Comparison of ENCODE assay signal across 21 cellular contexts in genomic region chr6:22891930-22892329, GRCh38.
DNase-seq lines count a peak whose midpoint lies in the region; ATAC-seq and TF ChIP-seq lines count a peak whose summit lies in the region.
"Had no signal": no experiment of that assay in that cellular context is flagged by ENCODE, and none has a peak within 500 bp of the region (broad histone marks: within the 10 kb centered on the region; RNA-seq: fewer than 3 reads in every experiment).

No MANE protein-coding gene starts in this region.

- no peak for ATAC-seq in heart left ventricle
- no peak for ATAC-seq in right cardiac atrium
- no peak for ATAC-seq in GM19324 (IDR thresholded peaks at IDR 0.05; ENCODE audit: low FRiP score, unreplicated experiment)
- ATAC-seq: activated CD8-positive, alpha-beta memory T cell treated with anti-CD3 and anti-CD28 coated beads, Interleukin-2, amount 10 ng/mL, durations not matched to agents 7 days and 5 days; activated T-helper 17 cell treated with anti-CD3 and anti-CD28 coated beads, Interleukin-2, amount 50 U/mL, for 72 hours; effector memory CD8-positive, alpha-beta T cell; left colon had no signal

- H3K36me3 Mint-ChIP-seq in mesothelial cell of epicardium: no peaks in the 10 kb centered on the region
- H3K36me3 Mint-ChIP-seq: activated CD8-positive, alpha-beta memory T cell treated with anti-CD3 and anti-CD28 coated beads, Interleukin-2, amount 10 ng/mL, durations not matched to agents 7 days and 5 days; activated naive CD8-positive, alpha-beta T cell treated with anti-CD3 and anti-CD28 coated beads, Interleukin-2, amount 10 ng/mL, durations not matched to agents 7 days and 5 days had no signal

- WGBS in heart left ventricle, 4 donors: 87 to 91% (median 90%) methylated on average over 4 of the region's 4 CpGs
- 87% methylated on average over 4 of the region's 4 CpGs for WGBS in right cardiac atrium

- H3K27ac ChIP-seq in heart left ventricle (peak overlapping the region in 10 of 12 donors; percentile 24 to 78 (median 50)), right cardiac atrium (ENCODE audit: low read length) (no peak overlapping the region), coronary artery (peak overlapping the region; percentile 78 to 83), osteoblast (ENCODE audit: low read depth, low read length) (peak overlapping the region; percentile 89), vagina (peak overlapping the region; percentile 71)
- H3K27ac ChIP-seq: BLaER1 treated with 17β-estradiol and CSF1 and Interleukin-3, amounts not matched to agents 10 nM and 100 nM had no signal

- no peaks in the 10 kb centered on the region for H4K20me1 ChIP-seq in osteoblast (ENCODE audit: insufficient read depth, low read length)
- H4K20me1 ChIP-seq: BLaER1 treated with 17β-estradiol and CSF1 and Interleukin-3, amounts not matched to agents 10 nM and 100 nM had no signal

- intact Hi-C loops in heart left ventricle (cut with DNase I): loop anchor here in 1 of 10 donors (1.0 kb wide), 1 partner anchor 47 kb away; no protein-coding TSS in a partner anchor
- intact Hi-C loops in right cardiac atrium (cut with DNase I): no loop called here
- intact Hi-C loops in vagina (cut with DNase I): no loop called here

- peaks cover 0 to 23% (median 3%) of the 10 kb centered on the region in 12 donors for H3K4me1 ChIP-seq in heart left ventricle
- H3K4me1 ChIP-seq in right cardiac atrium (ENCODE audit: control insufficient read depth, insufficient read depth, low read length): no peaks in the 10 kb centered on the region
- peaks cover 16% of the 10 kb centered on the region for H3K4me1 ChIP-seq in osteoblast (ENCODE audit: insufficient read depth, low read length)
- H3K4me1 ChIP-seq in vagina: no peaks in the 10 kb centered on the region

- H3K4me2 ChIP-seq in osteoblast (ENCODE audit: insufficient read depth, low read length): no peak overlapping the region
- H3K4me2 ChIP-seq: BLaER1 treated with 17β-estradiol and CSF1 and Interleukin-3, amounts not matched to agents 10 nM and 100 nM had no signal

- H2AFZ ChIP-seq in osteoblast (ENCODE audit: low read length): peak overlapping the region; percentile 86

- no peak for DNase-seq in heart left ventricle
- DNase-seq in right cardiac atrium: no peak
- no peak for DNase-seq in coronary artery (ENCODE audit: low spot score)
- no peak for DNase-seq in osteoblast (ENCODE audit: insufficient read length, low spot score, missing footprints)
- DNase-seq in vagina (ENCODE audit: extremely low spot score in 2 of 2): no peak
- DNase-seq in mesothelial cell of epicardium (ENCODE audit: low spot score in 2 of 2, unreplicated experiment in 2 of 2): no peak
- no peak for DNase-seq in LoVo (ENCODE audit: low spot score)
- DNase-seq: 8988T; activated CD8-positive, alpha-beta memory T cell treated with anti-CD3 and anti-CD28 coated beads, Interleukin-2, amount 10 ng/mL, durations not matched to agents 7 days and 5 days; activated naive CD8-positive, alpha-beta T cell treated with anti-CD3 and anti-CD28 coated beads, Interleukin-2, amount 10 ng/mL, durations not matched to agents 7 days and 5 days; central memory CD4-positive, alpha-beta T cell; effector memory CD8-positive, alpha-beta T cell; KG1; left colon; NCI-H2081 treated with DMSO at 0.1 percent for 48 hours; NCI-H526; stimulated activated CD4-positive, alpha-beta T cell treated with anti-CD3 and anti-CD28 coated beads, Interleukin-4, amount 100 ng/mL, for 1 hour; T-helper 9 cell had no signal

- H3K27ac Mint-ChIP-seq in mesothelial cell of epicardium: no peak overlapping the region
- H3K27ac Mint-ChIP-seq: activated CD8-positive, alpha-beta memory T cell treated with anti-CD3 and anti-CD28 coated beads, Interleukin-2, amount 10 ng/mL, durations not matched to agents 7 days and 5 days; activated naive CD8-positive, alpha-beta T cell treated with anti-CD3 and anti-CD28 coated beads, Interleukin-2, amount 10 ng/mL, durations not matched to agents 7 days and 5 days; activated T-helper 17 cell treated with anti-CD3 and anti-CD28 coated beads, Interleukin-2, amount 50 U/mL, for 72 hours; effector memory CD8-positive, alpha-beta T cell had no signal

- H3K27me3 ChIP-seq in heart left ventricle (no peaks in the 10 kb centered on the region), right cardiac atrium (ENCODE audit: control insufficient read depth, insufficient read depth) (no peaks in the 10 kb centered on the region), osteoblast (ENCODE audit: insufficient read depth, low read length) (no peaks in the 10 kb centered on the region), vagina (no peaks in the 10 kb centered on the region)
- H3K27me3 ChIP-seq: BLaER1 treated with 17β-estradiol and CSF1 and Interleukin-3, amounts not matched to agents 10 nM and 100 nM had no signal

- H3K4me1 Mint-ChIP-seq in mesothelial cell of epicardium: peaks cover 6% of the 10 kb centered on the region
- H3K4me1 Mint-ChIP-seq: activated CD8-positive, alpha-beta memory T cell treated with anti-CD3 and anti-CD28 coated beads, Interleukin-2, amount 10 ng/mL, durations not matched to agents 7 days and 5 days; activated naive CD8-positive, alpha-beta T cell treated with anti-CD3 and anti-CD28 coated beads, Interleukin-2, amount 10 ng/mL, durations not matched to agents 7 days and 5 days; activated T-helper 17 cell treated with anti-CD3 and anti-CD28 coated beads, Interleukin-2, amount 50 U/mL, for 72 hours had no signal

- H3K27me3 Mint-ChIP-seq in mesothelial cell of epicardium (ENCODE audit: low read depth): no peaks in the 10 kb centered on the region
- H3K27me3 Mint-ChIP-seq: activated CD8-positive, alpha-beta memory T cell treated with anti-CD3 and anti-CD28 coated beads, Interleukin-2, amount 10 ng/mL, durations not matched to agents 7 days and 5 days; activated naive CD8-positive, alpha-beta T cell treated with anti-CD3 and anti-CD28 coated beads, Interleukin-2, amount 10 ng/mL, durations not matched to agents 7 days and 5 days; activated T-helper 17 cell treated with anti-CD3 and anti-CD28 coated beads, Interleukin-2, amount 50 U/mL, for 72 hours; effector memory CD8-positive, alpha-beta T cell had no signal

- H3K79me2 ChIP-seq in osteoblast (ENCODE audit: insufficient read depth, low read length): no peaks in the 10 kb centered on the region

- H3K4me3 Mint-ChIP-seq in mesothelial cell of epicardium: no peak overlapping the region
- H3K4me3 Mint-ChIP-seq: activated CD8-positive, alpha-beta memory T cell treated with anti-CD3 and anti-CD28 coated beads, Interleukin-2, amount 10 ng/mL, durations not matched to agents 7 days and 5 days; activated naive CD8-positive, alpha-beta T cell treated with anti-CD3 and anti-CD28 coated beads, Interleukin-2, amount 10 ng/mL, durations not matched to agents 7 days and 5 days; activated T-helper 17 cell treated with anti-CD3 and anti-CD28 coated beads, Interleukin-2, amount 50 U/mL, for 72 hours; effector memory CD8-positive, alpha-beta T cell had no signal

- TF ChIP-seq POLR2A in heart left ventricle (IDR thresholded peaks at IDR 0.05) (no peak), vagina (IDR thresholded peaks at IDR 0.05) (no peak)

- H3K36me3 ChIP-seq in heart left ventricle: no peaks in the 10 kb centered on the region
- no peaks in the 10 kb centered on the region for H3K36me3 ChIP-seq in osteoblast (ENCODE audit: insufficient read depth, low read length)
- no peaks in the 10 kb centered on the region for H3K36me3 ChIP-seq in vagina
- H3K36me3 ChIP-seq: BLaER1 treated with 17β-estradiol and CSF1 and Interleukin-3, amounts not matched to agents 10 nM and 100 nM had no signal

- TF ChIP-seq CTCF in heart left ventricle (IDR thresholded peaks at IDR 0.05) (no peak), coronary artery (IDR thresholded peaks at IDR 0.05) (no peak), osteoblast (IDR thresholded peaks at IDR 0.05; ENCODE audit: extremely low read depth, low read depth, low read length) (no peak), vagina (IDR thresholded peaks at IDR 0.05) (no peak), mesothelial cell of epicardium (IDR thresholded peaks at IDR 0.05; ENCODE audit: unreplicated experiment) (no peak)

- H3K9me3 ChIP-seq in heart left ventricle (no peaks in the 10 kb centered on the region), right cardiac atrium (ENCODE audit: control insufficient read depth, low read length) (no peaks in the 10 kb centered on the region), osteoblast (ENCODE audit: low read depth, low read length) (no peaks in the 10 kb centered on the region), vagina (no peaks in the 10 kb centered on the region)
- H3K9me3 ChIP-seq: BLaER1 treated with 17β-estradiol and CSF1 and Interleukin-3, amounts not matched to agents 10 nM and 100 nM had no signal

- H3K9me3 Mint-ChIP-seq in mesothelial cell of epicardium: peaks cover under 1% of the 10 kb centered on the region
- H3K9me3 Mint-ChIP-seq: activated naive CD8-positive, alpha-beta T cell treated with anti-CD3 and anti-CD28 coated beads, Interleukin-2, amount 10 ng/mL, durations not matched to agents 7 days and 5 days; activated T-helper 17 cell treated with anti-CD3 and anti-CD28 coated beads, Interleukin-2, amount 50 U/mL, for 72 hours had no signal

- H3K4me3 ChIP-seq in heart left ventricle (no peak overlapping the region), right cardiac atrium (ENCODE audit: low read length) (no peak overlapping the region), coronary artery (no peak overlapping the region), osteoblast (ENCODE audit: insufficient read depth, low read length) (no peak overlapping the region), vagina (no peak overlapping the region)
- H3K4me3 ChIP-seq: BLaER1 treated with 17β-estradiol and CSF1 and Interleukin-3, amounts not matched to agents 10 nM and 100 nM had no signal
